Comparison of ENCODE assay signal across 10 cellular contexts in the genomic region with DNA sequence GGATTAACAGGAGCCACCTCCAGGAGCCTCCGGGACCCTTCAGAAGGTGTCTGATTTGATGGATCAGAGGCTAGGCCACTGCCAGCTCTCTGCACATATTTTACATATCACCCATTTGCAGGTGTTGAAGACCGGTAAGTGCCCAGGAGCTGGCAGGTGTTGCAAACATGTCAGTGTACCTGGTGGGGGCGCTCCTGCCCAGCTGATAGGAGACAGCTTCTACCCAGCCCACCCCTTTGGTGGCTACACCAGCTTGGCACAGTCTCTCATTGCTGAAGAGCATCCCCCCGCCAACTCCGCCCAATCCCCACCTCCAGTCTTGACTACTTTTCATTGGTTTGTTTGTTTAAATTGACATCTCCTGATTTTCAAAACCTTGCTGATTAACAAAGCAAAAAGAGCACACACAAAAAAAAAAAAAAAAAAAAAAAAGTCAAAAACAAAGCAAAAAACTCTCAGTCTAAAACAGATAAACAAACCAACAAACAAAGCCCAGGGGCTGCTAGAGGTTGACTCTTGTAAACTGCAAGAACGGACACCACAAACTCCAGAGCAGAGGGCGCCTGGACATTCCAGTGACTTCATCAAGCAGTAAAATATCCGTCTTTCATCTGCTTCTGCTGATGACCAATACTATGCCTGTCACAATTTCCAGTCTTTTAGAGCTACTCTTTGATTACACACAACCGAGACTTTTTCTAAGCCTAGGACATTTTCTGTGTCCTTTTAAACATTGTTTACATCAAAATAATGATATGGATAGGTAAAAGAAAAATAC.
DNase-seq lines count a peak whose midpoint lies in the region; ATAC-seq, FAIRE-seq and TF ChIP-seq lines count a peak whose summit lies in the region.
"Had no signal": no experiment of that assay in that cellular context is flagged by ENCODE, and none has a peak within 500 bp of the region (broad histone marks: within the 10 kb centered on the region; RNA-seq: fewer than 3 reads in every experiment).

No MANE protein-coding gene starts in this region.

- TF ChIP-seq CTCF in D721Med (IDR thresholded peaks at IDR 0.05; ENCODE audit: insufficient read depth, missing control alignments) (peak; percentile 28), VCaP (conservative IDR thresholded peaks at IDR 0.05) (peak; percentile 34)

- no peak for TF ChIP-seq POLR2A in GM12891 (IDR thresholded peaks at IDR 0.05; ENCODE audit: low read depth, low read length)

- H3K27ac ChIP-seq in VCaP: no peak overlapping the region
- H3K27ac ChIP-seq: suprapubic skin had no signal

- ATAC-seq in HG02759 (IDR thresholded peaks at IDR 0.05; ENCODE audit: unreplicated experiment) (peak; percentile 43), left lobe of liver (peak; percentile 92), HG03432 (IDR thresholded peaks at IDR 0.05; ENCODE audit: unreplicated experiment) (no peak), GM21528 (IDR thresholded peaks at IDR 0.05; ENCODE audit: low FRiP score, unreplicated experiment) (no peak)

- DNase-seq in D721Med (ENCODE audit: insufficient read length, low spot score) (no peak), left lobe of liver (ENCODE audit: low spot score) (peak; percentile 64), NK-92 (lab: John Stamatoyannopoulos, UW; ENCODE audit: unreplicated experiment) (no peak), GM12891 (ENCODE audit: insufficient read length, low spot score) (no peak)
- DNase-seq: T1000 had no signal

- FAIRE-seq in D721Med (lab: Jason Lieb, UNC) (no peak), GM12891 (lab: Jason Lieb, UNC) (no peak)

TF ChIP-seq in GM12891, 5 proteins besides CTCF, POLR2A, EP300 and RAD21:
- TF ChIP-seq POU2F2 (IDR thresholded peaks at IDR 0.05; ENCODE audit: low read depth, low read length) (no peak), POLR2AphosphoS5 (IDR thresholded peaks at IDR 0.05; ENCODE audit: low read depth, low read length) (no peak), TAF1 (IDR thresholded peaks at IDR 0.05; ENCODE audit: low read depth, low read length) (no peak), PAX5 (IDR thresholded peaks at IDR 0.05; ENCODE audit: insufficient read depth, low read length, severe bottlenecking) (no peak), SPI1 (IDR thresholded peaks at IDR 0.05; ENCODE audit: low read depth, low read length) (no peak)
TF ChIP-seq in GM12891: peak in this region for 0.

Comparison
In these comparisons a context has a peak if more than half of its experiments do, and no peak if none do; other contexts are left out.
1. ATAC-seq: peak in HG02759 (single experiment) and left lobe of liver (single experiment); none in HG03432 (single experiment) and GM21528 (single experiment).